Comparison of ENCODE assay signal across 27 cellular contexts in the genomic region with DNA sequence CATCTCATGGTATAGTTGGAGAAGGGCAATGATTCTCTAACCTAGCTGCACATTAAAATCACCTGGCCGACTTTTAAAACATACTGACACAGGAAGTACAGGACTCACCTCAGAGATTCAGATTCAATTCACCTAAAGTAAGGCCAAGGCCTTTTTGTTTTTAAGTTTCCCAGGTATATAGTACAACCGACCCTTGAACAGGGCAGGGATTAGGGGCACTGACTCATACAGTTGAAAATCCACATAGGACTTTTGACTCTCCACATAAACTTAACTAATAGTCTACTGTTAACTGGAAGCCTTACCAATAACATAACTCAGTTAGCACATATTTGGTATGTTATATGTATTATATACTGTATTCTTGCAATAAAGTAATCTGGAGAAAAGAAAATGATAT.
"Had no signal": no experiment of that assay in that cellular context is flagged by ENCODE, and none has a peak within 500 bp of the region (broad histone marks: within the 10 kb centered on the region; RNA-seq: fewer than 3 reads in every experiment).

No MANE protein-coding gene starts in this region.

- H3K4me3 ChIP-seq: adrenal gland, esophagus squamous epithelium, gastroesophageal sphincter had no signal

- H3K27me3 ChIP-seq: adrenal gland, brain microvascular endothelial cell, esophagus squamous epithelium, gastroesophageal sphincter had no signal

- H3K4me1 ChIP-seq: adrenal gland, esophagus squamous epithelium, gastroesophageal sphincter had no signal

- ATAC-seq: activated CD4-positive, alpha-beta T cell treated with anti-CD3 and anti-CD28 coated beads for 36 hours; activated CD8-positive, alpha-beta memory T cell treated with anti-CD3 and anti-CD28 coated beads, Interleukin-2, amount 10 ng/mL, durations not matched to agents 7 days and 5 days; activated CD8-positive, alpha-beta T cell treated with anti-CD3 and anti-CD28 coated beads, Interleukin-2, amount 10 ng/mL, durations not matched to agents 7 days and 5 days; activated naive CD8-positive, alpha-beta T cell treated with anti-CD3 and anti-CD28 coated beads, Interleukin-2, amount 50 U/mL, for 24 hours; gastroesophageal sphincter had no signal

- H3K27ac ChIP-seq: adrenal gland, brain microvascular endothelial cell, epithelial cell of prostate, esophagus squamous epithelium, gastroesophageal sphincter had no signal

- DNase-seq: activated CD4-positive, alpha-beta memory T cell treated with anti-CD3 and anti-CD28 coated beads for 36 hours; activated CD4-positive, alpha-beta T cell treated with anti-CD3 and anti-CD28 coated beads for 36 hours; activated CD4-positive, alpha-beta T cell treated with anti-CD3 and anti-CD28 coated beads, Interleukin-2, amount 10 ng/mL, durations not matched to agents 24 days and 14 days; activated CD4-positive, CD25-positive, alpha-beta regulatory T cell; activated CD4-positive, CD25-positive, alpha-beta regulatory T cell treated with anti-CD3 and anti-CD28 coated beads, Interleukin-2, amount 50 U/mL, for 72 hours; activated CD8-positive, alpha-beta memory T cell treated with anti-CD3 and anti-CD28 coated beads, Interleukin-2, amount 10 ng/mL, durations not matched to agents 7 days and 5 days; activated CD8-positive, alpha-beta memory T cell treated with anti-CD3 and anti-CD28 coated beads, Interleukin-2, amount 50 U/mL, for 4 hours; activated CD8-positive, alpha-beta T cell treated with anti-CD3 and anti-CD28 coated beads, Interleukin-2, amount 10 ng/mL, durations not matched to agents 7 days and 5 days; activated effector memory CD4-positive, alpha-beta T cell treated with anti-CD3 and anti-CD28 coated beads, Interleukin-2, amount 50 U/mL, for 16 hours; activated naive CD4-positive, alpha-beta T cell treated with anti-CD3 and anti-CD28 coated beads for 36 hours; activated naive CD8-positive, alpha-beta T cell treated with anti-CD3 and anti-CD28 coated beads for 36 hours; activated naive CD8-positive, alpha-beta T cell treated with anti-CD3 and anti-CD28 coated beads, Interleukin-2, amount 50 U/mL, for 24 hours; activated T-cell treated with anti-CD3 and anti-CD28 coated beads, Interleukin-2, amount 50 U/mL, for 1 hour; activated T-cell treated with anti-CD3 and anti-CD28 coated beads, Interleukin-2, amount 50 U/mL, for 48 hours; adrenal gland; brain microvascular endothelial cell; cortex of kidney; dermis blood vessel endothelial cell; effector CD4-positive, alpha-beta T cell; esophagus squamous epithelium; foreskin melanocyte; T-helper 2 cell had no signal

- H3K36me3 ChIP-seq: adrenal gland, brain microvascular endothelial cell, esophagus squamous epithelium, gastroesophageal sphincter had no signal

- FAIRE-seq: astrocyte, endometrium, endothelial cell of umbilical vein had no signal

- H3K9me3 ChIP-seq: adrenal gland, esophagus squamous epithelium, gastroesophageal sphincter had no signal
